Comparison of ENCODE assay signal across 32 cellular contexts in the genomic region with DNA sequence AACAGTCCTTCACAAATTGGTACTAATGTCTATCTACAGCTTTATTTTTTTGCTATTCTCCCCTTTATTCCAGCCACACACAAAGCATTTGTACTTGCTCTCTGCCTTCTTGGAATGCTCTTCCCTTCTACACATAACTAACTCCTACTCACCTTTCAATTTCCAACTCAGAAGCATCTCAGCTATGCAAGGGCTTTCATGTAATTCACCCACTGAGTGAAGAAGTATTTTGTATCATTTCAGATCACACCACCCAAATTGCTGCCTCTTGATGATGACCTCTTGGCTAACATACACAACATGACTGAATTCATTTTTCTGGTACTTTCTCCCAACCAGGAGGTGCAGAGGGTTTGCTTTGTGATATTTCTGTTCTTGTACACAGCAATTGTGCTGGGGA. TPM values are rescaled to one million over a fixed set of nuclear protein-coding genes. Genes with fewer than 3 reads are reported as not detected.
"Had no signal": no experiment of that assay in that cellular context is flagged by ENCODE, and none has a peak within 500 bp of the region (broad histone marks: within the 10 kb centered on the region; RNA-seq: fewer than 3 reads in every experiment).

A gene with protein sequence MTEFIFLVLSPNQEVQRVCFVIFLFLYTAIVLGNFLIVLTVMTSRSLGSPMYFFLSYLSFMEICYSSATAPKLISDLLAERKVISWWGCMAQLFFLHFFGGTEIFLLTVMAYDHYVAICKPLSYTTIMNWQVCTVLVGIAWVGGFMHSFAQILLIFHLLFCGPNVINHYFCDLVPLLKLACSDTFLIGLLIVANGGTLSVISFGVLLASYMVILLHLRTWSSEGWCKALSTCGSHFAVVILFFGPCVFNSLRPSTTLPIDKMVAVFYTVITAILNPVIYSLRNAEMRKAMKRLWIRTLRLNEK (plus strand): TSS at position 301 of the 400 bp plus-strand sequence. CDS start 0 bp downstream, at position 301.

- H3K4me1 Mint-ChIP-seq: stimulated activated effector memory CD8-positive, alpha-beta T cell treated with anti-CD3 and anti-CD28 coated beads, Interleukin-12 subunit alpha, Interleukin-12 subunit beta, amount 100 ng/mL, for 72 hours; stimulated activated memory B cell treated with anti-CD40 and anti-IgM and Interleukin-4, amounts not matched to agents 10 μg/mL and 1 μg/mL and 100 μg/mL, for 72 hours; stimulated activated naive B cell treated with anti-CD40 and anti-IgM and Interleukin-4, amounts not matched to agents 10 μg/mL and 1 μg/mL and 100 μg/mL, for 72 hours; stimulated activated naive CD8-positive, alpha-beta T cell treated with anti-CD3 and anti-CD28 coated beads, Interleukin-15, amount 100 ng/mL, for 72 hours had no signal

- ATAC-seq: stimulated activated effector memory CD8-positive, alpha-beta T cell treated with anti-CD3 and anti-CD28 coated beads, Interleukin-12 subunit alpha, Interleukin-12 subunit beta, amount 100 ng/mL, for 72 hours; stimulated activated naive B cell treated with anti-CD40 and anti-IgM and Interleukin-4, amounts not matched to agents 10 μg/mL and 1 μg/mL and 100 μg/mL, for 72 hours; stimulated activated naive CD8-positive, alpha-beta T cell treated with anti-CD3 and anti-CD28 coated beads, Interleukin-15, amount 100 ng/mL, for 72 hours; stimulated activated naive CD8-positive, alpha-beta T cell treated with anti-CD3 and anti-CD28 coated beads, Interleukin-15, Interleukin-2, amounts not matched to agents 100 U/mL and 50 U/mL, for 24 hours; upper lobe of right lung had no signal

- H3K4me3 Mint-ChIP-seq: stimulated activated effector memory CD8-positive, alpha-beta T cell treated with anti-CD3 and anti-CD28 coated beads, Interleukin-12 subunit alpha, Interleukin-12 subunit beta, amount 100 ng/mL, for 72 hours; stimulated activated memory B cell treated with anti-CD40 and anti-IgM and Interleukin-4, amounts not matched to agents 10 μg/mL and 1 μg/mL and 100 μg/mL, for 72 hours; stimulated activated naive B cell treated with anti-CD40 and anti-IgM and Interleukin-4, amounts not matched to agents 10 μg/mL and 1 μg/mL and 100 μg/mL, for 72 hours; stimulated activated naive CD8-positive, alpha-beta T cell treated with anti-CD3 and anti-CD28 coated beads, Interleukin-15, amount 100 ng/mL, for 72 hours; stimulated activated naive CD8-positive, alpha-beta T cell treated with anti-CD3 and anti-CD28 coated beads, Interleukin-15, Interleukin-2, amounts not matched to agents 100 ng/mL and 50 ng/mL, for 24 hours; type B pancreatic cell had no signal

- H3K9me3 Mint-ChIP-seq: stimulated activated naive CD8-positive, alpha-beta T cell treated with anti-CD3 and anti-CD28 coated beads, Interleukin-15, amount 100 ng/mL, for 72 hours had no signal

- H3K4me1 ChIP-seq: stomach, suprapubic skin, testis, thyroid gland, tibial artery, tibial nerve, transverse colon, upper lobe of left lung, upper lobe of right lung, uterus, vagina had no signal

- H3K4me3 ChIP-seq: stomach, suprapubic skin, testis, thoracic aorta, thyroid gland, tibial artery, tibial nerve, transverse colon, upper lobe of left lung, upper lobe of right lung, uterus, vagina had no signal

- H3K27ac Mint-ChIP-seq: stimulated activated effector memory CD8-positive, alpha-beta T cell treated with anti-CD3 and anti-CD28 coated beads, Interleukin-12 subunit alpha, Interleukin-12 subunit beta, amount 100 ng/mL, for 72 hours; stimulated activated memory B cell treated with anti-CD40 and anti-IgM and Interleukin-4, amounts not matched to agents 10 μg/mL and 1 μg/mL and 100 μg/mL, for 72 hours; stimulated activated naive B cell treated with anti-CD40 and anti-IgM and Interleukin-4, amounts not matched to agents 10 μg/mL and 1 μg/mL and 100 μg/mL, for 72 hours; stimulated activated naive CD8-positive, alpha-beta T cell treated with anti-CD3 and anti-CD28 coated beads, Interleukin-15, amount 100 ng/mL, for 72 hours; stimulated activated naive CD8-positive, alpha-beta T cell treated with anti-CD3 and anti-CD28 coated beads, Interleukin-15, Interleukin-2, amounts not matched to agents 100 ng/mL and 50 ng/mL, for 24 hours; type B pancreatic cell had no signal

- H3K36me3 Mint-ChIP-seq: stimulated activated effector memory CD8-positive, alpha-beta T cell treated with anti-CD3 and anti-CD28 coated beads, Interleukin-12 subunit alpha, Interleukin-12 subunit beta, amount 100 ng/mL, for 72 hours; stimulated activated memory B cell treated with anti-CD40 and anti-IgM and Interleukin-4, amounts not matched to agents 10 μg/mL and 1 μg/mL and 100 μg/mL, for 72 hours; stimulated activated naive B cell treated with anti-CD40 and anti-IgM and Interleukin-4, amounts not matched to agents 10 μg/mL and 1 μg/mL and 100 μg/mL, for 72 hours; type B pancreatic cell had no signal

- DNase-seq: stimulated activated CD4-positive, alpha-beta T cell treated with anti-CD3 and anti-CD28 coated beads, Interleukin-2, amount 100 ng/mL, for 48 hours; stimulated activated CD4-positive, alpha-beta T cell treated with anti-CD3 and anti-CD28 coated beads, Interleukin-4, amount 100 ng/mL, for 1 hour; stimulated activated CD4-positive, alpha-beta T cell treated with anti-CD3 and anti-CD28 coated beads, Interleukin-4, amount 100 ng/mL, for 24 hours; stimulated activated CD4-positive, alpha-beta T cell treated with anti-CD3 and anti-CD28 coated beads, Interleukin-4, amount 100 ng/mL, for 4 hours; stimulated activated CD8-positive, alpha-beta memory T cell treated with anti-CD3 and anti-CD28 coated beads, Interleukin-4, amount 100 ng/mL, for 48 hours; stimulated activated naive B cell treated with anti-CD40 and anti-IgM and Interleukin-4, amounts not matched to agents 10 μg/mL and 1 μg/mL and 100 μg/mL, for 72 hours; stimulated activated naive CD4-positive, alpha-beta T cell; stimulated activated naive CD4-positive, alpha-beta T cell treated with Interleukin-2 at 50 U/mL for 16 hours; stimulated activated naive CD8-positive, alpha-beta T cell treated with anti-CD3 and anti-CD28 coated beads, Interleukin-15, amount 100 ng/mL, for 72 hours; stimulated activated naive CD8-positive, alpha-beta T cell treated with anti-CD3 and anti-CD28 coated beads, Interleukin-15, Interleukin-2, amounts not matched to agents 100 U/mL and 50 U/mL, for 24 hours; stomach; substantia nigra; testis; thyroid gland; tibial artery; transverse colon; trophoblast cell; upper lobe of left lung; upper lobe of right lung; uterus had no signal

- H3K27ac ChIP-seq: stomach, suprapubic skin, testis, thoracic aorta, thyroid gland, tibial artery, transverse colon, upper lobe of left lung, upper lobe of right lung, uterus, vagina had no signal

- H3K27me3 ChIP-seq: stomach, suprapubic skin, testis, thyroid gland, tibial artery, tibial nerve, transverse colon, upper lobe of left lung, upper lobe of right lung, uterus, vagina had no signal

- H3K27me3 Mint-ChIP-seq: type B pancreatic cell had no signal

- H3K9me3 ChIP-seq: testis, thyroid gland had no signal

- H3K36me3 ChIP-seq: stomach, suprapubic skin, thoracic aorta, thyroid gland, tibial artery, tibial nerve, transverse colon, upper lobe of left lung, upper lobe of right lung, uterus, vagina had no signal

RNA-seq across cellular contexts. Expression of the gene that starts here (rescaled TPM):
- total RNA-seq: stomach, subcutaneous adipose tissue, suprapubic skin, temporal lobe, testis, thoracic aorta, thyroid gland, tibial nerve, transverse colon, upper lobe of left lung, upper lobe of right lung, ureter, urinary bladder, uterus, vagina had no signal
- polyA plus RNA-seq: stomach, urinary bladder had no signal
